1 cellular context compared by ENCODE assay signal in the genomic region with DNA sequence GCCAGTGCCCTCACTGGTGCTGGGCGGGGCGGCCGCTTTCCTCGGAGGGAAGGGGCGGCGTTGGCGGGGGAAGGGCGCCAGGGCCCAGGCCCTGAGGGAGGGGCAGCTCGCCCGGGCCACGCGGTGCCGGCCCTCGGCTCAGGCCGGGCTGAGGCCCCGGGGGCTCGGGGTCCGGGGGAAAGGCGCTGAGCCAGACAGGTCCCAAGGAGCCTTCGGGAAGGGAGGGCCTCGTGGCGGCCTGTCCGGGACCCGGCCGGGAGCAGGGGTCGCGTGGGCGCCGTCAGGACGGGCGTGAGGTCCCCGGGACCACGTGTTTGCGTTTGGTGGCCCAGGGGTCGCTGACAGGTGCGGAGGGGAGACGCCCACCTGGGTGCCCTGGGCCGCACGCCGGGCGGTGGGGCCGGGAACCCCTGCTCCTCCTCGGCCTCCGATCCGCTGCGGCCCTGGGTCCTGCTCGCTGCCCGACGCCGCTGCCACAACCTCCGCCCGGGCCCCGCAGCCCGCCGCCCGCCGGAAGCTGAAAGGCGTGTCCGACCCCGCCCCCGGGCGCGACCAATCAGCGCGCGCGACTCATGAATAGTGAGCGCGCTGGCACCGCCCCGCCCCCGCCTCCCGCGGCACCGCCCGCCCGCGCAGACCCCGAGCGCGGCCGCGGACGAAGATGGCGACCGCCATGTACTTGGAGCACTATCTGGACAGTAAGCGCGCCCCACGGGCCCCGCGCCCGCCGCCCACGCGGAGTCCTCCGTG.
TF ChIP-seq lines count a peak whose summit lies in the region.

A gene (plus strand): TSS at position 635 of the 750 bp plus-strand sequence. CDS start 27 bp downstream, at position 662.

TF ChIP-seq in GM12878, 131 proteins besides CTCF, POLR2A, EP300 and RAD21 (continued from another document and continues in another):
- TF ChIP-seq, protein P1, sequence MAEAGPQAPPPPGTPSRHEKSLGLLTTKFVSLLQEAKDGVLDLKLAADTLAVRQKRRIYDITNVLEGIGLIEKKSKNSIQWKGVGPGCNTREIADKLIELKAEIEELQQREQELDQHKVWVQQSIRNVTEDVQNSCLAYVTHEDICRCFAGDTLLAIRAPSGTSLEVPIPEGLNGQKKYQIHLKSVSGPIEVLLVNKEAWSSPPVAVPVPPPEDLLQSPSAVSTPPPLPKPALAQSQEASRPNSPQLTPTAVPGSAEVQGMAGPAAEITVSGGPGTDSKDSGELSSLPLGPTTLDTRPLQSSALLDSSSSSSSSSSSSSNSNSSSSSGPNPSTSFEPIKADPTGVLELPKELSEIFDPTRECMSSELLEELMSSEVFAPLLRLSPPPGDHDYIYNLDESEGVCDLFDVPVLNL (IDR thresholded peaks at IDR 0.05; ENCODE audit: low read depth, low read length), result no peak
- TF ChIP-seq WRNIP1 (IDR thresholded peaks at IDR 0.05; ENCODE audit: borderline replicate concordance, low read depth, low read length) (no peak), CREM (IDR thresholded peaks at IDR 0.05; ENCODE audit: low read depth) (no peak), IKZF2 (IDR thresholded peaks at IDR 0.05) (no peak), RAD51 (IDR thresholded peaks at IDR 0.05) (no peak), DPF2 (IDR thresholded peaks at IDR 0.05) (peak; percentile 89), CEBPB (IDR thresholded peaks at IDR 0.05; ENCODE audit: borderline replicate concordance in 1 of 2, low read depth in 2 of 2, low read length in 2 of 2) (no peak), SMAD1 (IDR thresholded peaks at IDR 0.05; ENCODE audit: low read depth, partially characterized antibody) (no peak), NR2F1 (conservative IDR thresholded peaks at IDR 0.05) (peak; percentile 85), ETV6 (conservative IDR thresholded peaks at IDR 0.05 in 1 of 2, IDR thresholded peaks at IDR 0.05 in 1 of 2; ENCODE audit: borderline replicate concordance in 1 of 2, low read depth in 1 of 2) (no peak), HDAC6 (IDR thresholded peaks at IDR 0.05; ENCODE audit: unreplicated experiment) (no peak), FOXK2 (IDR thresholded peaks at IDR 0.05) (no peak), SIN3A (IDR thresholded peaks at IDR 0.05; ENCODE audit: low read depth, low read length) (peak; percentile 75; the same call in 1 of the 2 replicates), KAT2A (conservative IDR thresholded peaks at IDR 0.05; ENCODE audit: control insufficient read depth, low read depth, low read length) (no peak), SRF (IDR thresholded peaks at IDR 0.05; ENCODE audit: low read depth in 2 of 2, low read length in 2 of 2) (0 out of 4 replicates have a peak, but pooled peaks of 1 of the 2 experiments have one; percentile 41), IKZF1 (conservative IDR thresholded peaks at IDR 0.05) (peak; percentile 86), ZBED1 (IDR thresholded peaks at IDR 0.05; ENCODE audit: borderline replicate concordance) (no peak), RFX5 (IDR thresholded peaks at IDR 0.05; ENCODE audit: low read depth, low read length) (no peak), MYC (IDR thresholded peaks at IDR 0.05; ENCODE audit: insufficient read depth, insufficient read length, insufficient replicate concordance, low read length, severe bottlenecking) (peak; percentile 95), GATAD2B (conservative IDR thresholded peaks at IDR 0.05; ENCODE audit: low read depth) (peak; percentile 99), ESRRA (IDR thresholded peaks at IDR 0.05; ENCODE audit: low read length) (no peak), BMI1 (IDR thresholded peaks at IDR 0.05; ENCODE audit: borderline replicate concordance) (no peak), NR2C2 (IDR thresholded peaks at IDR 0.05; ENCODE audit: borderline replicate concordance, control insufficient read depth, insufficient read length, low read depth) (no peak), CBFB (IDR thresholded peaks at IDR 0.05; ENCODE audit: low read depth) (no peak), ATF7 (IDR thresholded peaks at IDR 0.05; ENCODE audit: low read depth) (no peak), ASH2L (IDR thresholded peaks at IDR 0.05; ENCODE audit: borderline replicate concordance, low read depth) (no peak), NBN (IDR thresholded peaks at IDR 0.05) (no peak), TCF7 (IDR thresholded peaks at IDR 0.05; ENCODE audit: borderline replicate concordance) (no peak), RELA (IDR thresholded peaks at IDR 0.05; ENCODE audit: borderline replicate concordance, partially characterized antibody) (peak; percentile 17)
- TF ChIP-seq, protein P2, sequence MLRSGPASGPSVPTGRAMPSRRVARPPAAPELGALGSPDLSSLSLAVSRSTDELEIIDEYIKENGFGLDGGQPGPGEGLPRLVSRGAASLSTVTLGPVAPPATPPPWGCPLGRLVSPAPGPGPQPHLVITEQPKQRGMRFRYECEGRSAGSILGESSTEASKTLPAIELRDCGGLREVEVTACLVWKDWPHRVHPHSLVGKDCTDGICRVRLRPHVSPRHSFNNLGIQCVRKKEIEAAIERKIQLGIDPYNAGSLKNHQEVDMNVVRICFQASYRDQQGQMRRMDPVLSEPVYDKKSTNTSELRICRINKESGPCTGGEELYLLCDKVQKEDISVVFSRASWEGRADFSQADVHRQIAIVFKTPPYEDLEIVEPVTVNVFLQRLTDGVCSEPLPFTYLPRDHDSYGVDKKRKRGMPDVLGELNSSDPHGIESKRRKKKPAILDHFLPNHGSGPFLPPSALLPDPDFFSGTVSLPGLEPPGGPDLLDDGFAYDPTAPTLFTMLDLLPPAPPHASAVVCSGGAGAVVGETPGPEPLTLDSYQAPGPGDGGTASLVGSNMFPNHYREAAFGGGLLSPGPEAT (IDR thresholded peaks at IDR 0.05; ENCODE audit: low read depth), result no peak
- TF ChIP-seq, protein P3, sequence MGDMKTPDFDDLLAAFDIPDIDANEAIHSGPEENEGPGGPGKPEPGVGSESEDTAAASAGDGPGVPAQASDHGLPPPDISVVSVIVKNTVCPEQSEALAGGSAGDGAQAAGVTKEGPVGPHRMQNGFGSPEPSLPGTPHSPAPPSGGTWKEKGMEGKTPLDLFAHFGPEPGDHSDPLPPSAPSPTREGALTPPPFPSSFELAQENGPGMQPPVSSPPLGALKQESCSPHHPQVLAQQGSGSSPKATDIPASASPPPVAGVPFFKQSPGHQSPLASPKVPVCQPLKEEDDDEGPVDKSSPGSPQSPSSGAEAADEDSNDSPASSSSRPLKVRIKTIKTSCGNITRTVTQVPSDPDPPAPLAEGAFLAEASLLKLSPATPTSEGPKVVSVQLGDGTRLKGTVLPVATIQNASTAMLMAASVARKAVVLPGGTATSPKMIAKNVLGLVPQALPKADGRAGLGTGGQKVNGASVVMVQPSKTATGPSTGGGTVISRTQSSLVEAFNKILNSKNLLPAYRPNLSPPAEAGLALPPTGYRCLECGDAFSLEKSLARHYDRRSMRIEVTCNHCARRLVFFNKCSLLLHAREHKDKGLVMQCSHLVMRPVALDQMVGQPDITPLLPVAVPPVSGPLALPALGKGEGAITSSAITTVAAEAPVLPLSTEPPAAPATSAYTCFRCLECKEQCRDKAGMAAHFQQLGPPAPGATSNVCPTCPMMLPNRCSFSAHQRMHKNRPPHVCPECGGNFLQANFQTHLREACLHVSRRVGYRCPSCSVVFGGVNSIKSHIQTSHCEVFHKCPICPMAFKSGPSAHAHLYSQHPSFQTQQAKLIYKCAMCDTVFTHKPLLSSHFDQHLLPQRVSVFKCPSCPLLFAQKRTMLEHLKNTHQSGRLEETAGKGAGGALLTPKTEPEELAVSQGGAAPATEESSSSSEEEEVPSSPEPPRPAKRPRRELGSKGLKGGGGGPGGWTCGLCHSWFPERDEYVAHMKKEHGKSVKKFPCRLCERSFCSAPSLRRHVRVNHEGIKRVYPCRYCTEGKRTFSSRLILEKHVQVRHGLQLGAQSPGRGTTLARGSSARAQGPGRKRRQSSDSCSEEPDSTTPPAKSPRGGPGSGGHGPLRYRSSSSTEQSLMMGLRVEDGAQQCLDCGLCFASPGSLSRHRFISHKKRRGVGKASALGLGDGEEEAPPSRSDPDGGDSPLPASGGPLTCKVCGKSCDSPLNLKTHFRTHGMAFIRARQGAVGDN (IDR thresholded peaks at IDR 0.05), result peak; percentile 87
- TF ChIP-seq, protein P4, sequence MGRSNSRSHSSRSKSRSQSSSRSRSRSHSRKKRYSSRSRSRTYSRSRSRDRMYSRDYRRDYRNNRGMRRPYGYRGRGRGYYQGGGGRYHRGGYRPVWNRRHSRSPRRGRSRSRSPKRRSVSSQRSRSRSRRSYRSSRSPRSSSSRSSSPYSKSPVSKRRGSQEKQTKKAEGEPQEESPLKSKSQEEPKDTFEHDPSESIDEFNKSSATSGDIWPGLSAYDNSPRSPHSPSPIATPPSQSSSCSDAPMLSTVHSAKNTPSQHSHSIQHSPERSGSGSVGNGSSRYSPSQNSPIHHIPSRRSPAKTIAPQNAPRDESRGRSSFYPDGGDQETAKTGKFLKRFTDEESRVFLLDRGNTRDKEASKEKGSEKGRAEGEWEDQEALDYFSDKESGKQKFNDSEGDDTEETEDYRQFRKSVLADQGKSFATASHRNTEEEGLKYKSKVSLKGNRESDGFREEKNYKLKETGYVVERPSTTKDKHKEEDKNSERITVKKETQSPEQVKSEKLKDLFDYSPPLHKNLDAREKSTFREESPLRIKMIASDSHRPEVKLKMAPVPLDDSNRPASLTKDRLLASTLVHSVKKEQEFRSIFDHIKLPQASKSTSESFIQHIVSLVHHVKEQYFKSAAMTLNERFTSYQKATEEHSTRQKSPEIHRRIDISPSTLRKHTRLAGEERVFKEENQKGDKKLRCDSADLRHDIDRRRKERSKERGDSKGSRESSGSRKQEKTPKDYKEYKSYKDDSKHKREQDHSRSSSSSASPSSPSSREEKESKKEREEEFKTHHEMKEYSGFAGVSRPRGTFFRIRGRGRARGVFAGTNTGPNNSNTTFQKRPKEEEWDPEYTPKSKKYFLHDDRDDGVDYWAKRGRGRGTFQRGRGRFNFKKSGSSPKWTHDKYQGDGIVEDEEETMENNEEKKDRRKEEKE (IDR thresholded peaks at IDR 0.05), result no peak
- TF ChIP-seq, protein P5, sequence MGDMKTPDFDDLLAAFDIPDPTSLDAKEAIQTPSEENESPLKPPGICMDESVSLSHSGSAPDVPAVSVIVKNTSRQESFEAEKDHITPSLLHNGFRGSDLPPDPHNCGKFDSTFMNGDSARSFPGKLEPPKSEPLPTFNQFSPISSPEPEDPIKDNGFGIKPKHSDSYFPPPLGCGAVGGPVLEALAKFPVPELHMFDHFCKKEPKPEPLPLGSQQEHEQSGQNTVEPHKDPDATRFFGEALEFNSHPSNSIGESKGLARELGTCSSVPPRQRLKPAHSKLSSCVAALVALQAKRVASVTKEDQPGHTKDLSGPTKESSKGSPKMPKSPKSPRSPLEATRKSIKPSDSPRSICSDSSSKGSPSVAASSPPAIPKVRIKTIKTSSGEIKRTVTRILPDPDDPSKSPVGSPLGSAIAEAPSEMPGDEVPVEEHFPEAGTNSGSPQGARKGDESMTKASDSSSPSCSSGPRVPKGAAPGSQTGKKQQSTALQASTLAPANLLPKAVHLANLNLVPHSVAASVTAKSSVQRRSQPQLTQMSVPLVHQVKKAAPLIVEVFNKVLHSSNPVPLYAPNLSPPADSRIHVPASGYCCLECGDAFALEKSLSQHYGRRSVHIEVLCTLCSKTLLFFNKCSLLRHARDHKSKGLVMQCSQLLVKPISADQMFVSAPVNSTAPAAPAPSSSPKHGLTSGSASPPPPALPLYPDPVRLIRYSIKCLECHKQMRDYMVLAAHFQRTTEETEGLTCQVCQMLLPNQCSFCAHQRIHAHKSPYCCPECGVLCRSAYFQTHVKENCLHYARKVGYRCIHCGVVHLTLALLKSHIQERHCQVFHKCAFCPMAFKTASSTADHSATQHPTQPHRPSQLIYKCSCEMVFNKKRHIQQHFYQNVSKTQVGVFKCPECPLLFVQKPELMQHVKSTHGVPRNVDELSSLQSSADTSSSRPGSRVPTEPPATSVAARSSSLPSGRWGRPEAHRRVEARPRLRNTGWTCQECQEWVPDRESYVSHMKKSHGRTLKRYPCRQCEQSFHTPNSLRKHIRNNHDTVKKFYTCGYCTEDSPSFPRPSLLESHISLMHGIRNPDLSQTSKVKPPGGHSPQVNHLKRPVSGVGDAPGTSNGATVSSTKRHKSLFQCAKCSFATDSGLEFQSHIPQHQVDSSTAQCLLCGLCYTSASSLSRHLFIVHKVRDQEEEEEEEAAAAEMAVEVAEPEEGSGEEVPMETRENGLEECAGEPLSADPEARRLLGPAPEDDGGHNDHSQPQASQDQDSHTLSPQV (IDR thresholded peaks at IDR 0.05), result no peak
- TF ChIP-seq, protein P6, sequence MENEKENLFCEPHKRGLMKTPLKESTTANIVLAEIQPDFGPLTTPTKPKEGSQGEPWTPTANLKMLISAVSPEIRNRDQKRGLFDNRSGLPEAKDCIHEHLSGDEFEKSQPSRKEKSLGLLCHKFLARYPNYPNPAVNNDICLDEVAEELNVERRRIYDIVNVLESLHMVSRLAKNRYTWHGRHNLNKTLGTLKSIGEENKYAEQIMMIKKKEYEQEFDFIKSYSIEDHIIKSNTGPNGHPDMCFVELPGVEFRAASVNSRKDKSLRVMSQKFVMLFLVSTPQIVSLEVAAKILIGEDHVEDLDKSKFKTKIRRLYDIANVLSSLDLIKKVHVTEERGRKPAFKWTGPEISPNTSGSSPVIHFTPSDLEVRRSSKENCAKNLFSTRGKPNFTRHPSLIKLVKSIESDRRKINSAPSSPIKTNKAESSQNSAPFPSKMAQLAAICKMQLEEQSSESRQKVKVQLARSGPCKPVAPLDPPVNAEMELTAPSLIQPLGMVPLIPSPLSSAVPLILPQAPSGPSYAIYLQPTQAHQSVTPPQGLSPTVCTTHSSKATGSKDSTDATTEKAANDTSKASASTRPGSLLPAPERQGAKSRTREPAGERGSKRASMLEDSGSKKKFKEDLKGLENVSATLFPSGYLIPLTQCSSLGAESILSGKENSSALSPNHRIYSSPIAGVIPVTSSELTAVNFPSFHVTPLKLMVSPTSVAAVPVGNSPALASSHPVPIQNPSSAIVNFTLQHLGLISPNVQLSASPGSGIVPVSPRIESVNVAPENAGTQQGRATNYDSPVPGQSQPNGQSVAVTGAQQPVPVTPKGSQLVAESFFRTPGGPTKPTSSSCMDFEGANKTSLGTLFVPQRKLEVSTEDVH (IDR thresholded peaks at IDR 0.05; ENCODE audit: low read depth, partially characterized antibody), result no peak
- TF ChIP-seq, protein P7, sequence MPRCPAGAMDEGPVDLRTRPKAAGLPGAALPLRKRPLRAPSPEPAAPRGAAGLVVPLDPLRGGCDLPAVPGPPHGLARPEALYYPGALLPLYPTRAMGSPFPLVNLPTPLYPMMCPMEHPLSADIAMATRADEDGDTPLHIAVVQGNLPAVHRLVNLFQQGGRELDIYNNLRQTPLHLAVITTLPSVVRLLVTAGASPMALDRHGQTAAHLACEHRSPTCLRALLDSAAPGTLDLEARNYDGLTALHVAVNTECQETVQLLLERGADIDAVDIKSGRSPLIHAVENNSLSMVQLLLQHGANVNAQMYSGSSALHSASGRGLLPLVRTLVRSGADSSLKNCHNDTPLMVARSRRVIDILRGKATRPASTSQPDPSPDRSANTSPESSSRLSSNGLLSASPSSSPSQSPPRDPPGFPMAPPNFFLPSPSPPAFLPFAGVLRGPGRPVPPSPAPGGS (IDR thresholded peaks at IDR 0.05; ENCODE audit: borderline replicate concordance, insufficient read depth, low read depth, low read length, poor library complexity, severe bottlenecking), result no peak
